Comparison of ENCODE assay signal across 22 cellular contexts in genomic region chr7:101987494-101987893, GRCh38.
DNase-seq lines count a peak whose midpoint lies in the region; ATAC-seq and TF ChIP-seq lines count a peak whose summit lies in the region.
"Had no signal": no experiment of that assay in that cellular context is flagged by ENCODE, and none has a peak within 500 bp of the region (broad histone marks: within the 10 kb centered on the region; RNA-seq: fewer than 3 reads in every experiment).

No MANE protein-coding gene starts in this region.

- peaks cover 13 to 24% (median 20%) of the 10 kb centered on the region in 3 experiments; a peak in 6 of 7 replicates for H3K36me3 Mint-ChIP-seq in H9 (ENCODE audit: insufficient read depth in 1 of 3, low read depth in 3 of 3)
- H3K36me3 Mint-ChIP-seq in neural progenitor cell, result peaks cover 3% of the 10 kb centered on the region
- H3K36me3 Mint-ChIP-seq in activated CD8-positive, alpha-beta T cell treated with anti-CD3 and anti-CD28 coated beads, Interleukin-2, amount 10 ng/mL, durations not matched to agents 7 days and 5 days (ENCODE audit: low read depth), result peaks cover 2% of the 10 kb centered on the region

- no peak overlapping the region for H4K5ac ChIP-seq in H9 (ENCODE audit: insufficient read length, low read depth, low read length)

- no peak overlapping the region for H4K91ac ChIP-seq in H9 (ENCODE audit: insufficient read length, low read depth, low read length)

- H2BK20ac ChIP-seq in H9 (ENCODE audit: low read depth, low read length, poor library complexity, severe bottlenecking), result no peak overlapping the region

- WGBS in H9 (ENCODE audit: extremely low coverage, insufficient read length, low lambda C conversion rate), result no CpG with 5 or more reads among the region's 13 CpGs
- 92 to 94% methylated on average over 7 to 13 of the region's 13 CpGs for WGBS in gastroesophageal sphincter (ENCODE audit: low coverage in 1 of 2), 2 donors

- H3K9me3 Mint-ChIP-seq in H9 (peaks cover 3 to 9% of the 10 kb centered on the region in 2 experiments; a peak in 3 of 5 replicates), neural progenitor cell (no peaks in the 10 kb centered on the region)
- H3K9me3 Mint-ChIP-seq in activated CD8-positive, alpha-beta T cell treated with anti-CD3 and anti-CD28 coated beads, Interleukin-2, amount 10 ng/mL, durations not matched to agents 7 days and 5 days (ENCODE audit: insufficient read depth), result no peaks in the 10 kb centered on the region
- H3K9me3 Mint-ChIP-seq: HFFc6 had no signal

- ATAC-seq in activated CD8-positive, alpha-beta T cell treated with anti-CD3 and anti-CD28 coated beads, Interleukin-2, amount 10 ng/mL, durations not matched to agents 7 days and 5 days, result no peak
- no peak for ATAC-seq in gastroesophageal sphincter

- TF ChIP-seq POLR2A in gastroesophageal sphincter (IDR thresholded peaks at IDR 0.05), result no peak

- H2AFZ ChIP-seq in H9 (ENCODE audit: low read length) (no peak overlapping the region), SU-DHL-6 (ENCODE audit: low read depth, low read length, severe bottlenecking) (no peak overlapping the region), neural progenitor cell (replicated peaks) (no peak overlapping the region)
- H2AFZ ChIP-seq: GM23248 had no signal

- H3K56ac ChIP-seq in H9 (ENCODE audit: insufficient read length, low read depth, low read length), result no peak overlapping the region

- DNase-seq in H9, result no peak
- no peak for DNase-seq in neural progenitor cell (ENCODE audit: low spot score)
- DNase-seq in head of caudate nucleus, result no peak
- no peak for DNase-seq in activated CD8-positive, alpha-beta T cell treated with anti-CD3 and anti-CD28 coated beads, Interleukin-2, amount 10 ng/mL, durations not matched to agents 7 days and 5 days
- no peak for DNase-seq in COLO668 (lab: John Stamatoyannopoulos, UW; ENCODE audit: unreplicated experiment)
- DNase-seq: COR-L47, DMS153, GM23248, HFFc6, Kasumi-1, MM.1S, NCI-H1105, NCI-H1694, NCI-H510A treated with DMSO at 0.1 percent for 48 hours, NCI-H82, Peyer's patch, SHP77 treated with DMSO at 0.1 percent for 48 hours had no signal

- TF ChIP-seq CTCF in H9 (conservative IDR thresholded peaks at IDR 0.05) (no peak), SU-DHL-6 (IDR thresholded peaks at IDR 0.05; ENCODE audit: insufficient read depth, low read length, poor library complexity, severe bottlenecking) (no peak), neural progenitor cell (IDR thresholded peaks at IDR 0.05) (no peak), gastroesophageal sphincter (IDR thresholded peaks at IDR 0.05) (no peak)

- H3K9me3 ChIP-seq in BLaER1 treated with 17β-estradiol and CSF1 and Interleukin-3, amounts not matched to agents 10 nM and 100 nM (replicated peaks in 1 of 11), result peaks cover 0 to 4% (median 0%) of the 10 kb centered on the region in 11 experiments; a peak in 1 of 22 replicates
- H3K9me3 ChIP-seq in H9 (ENCODE audit: control insufficient read depth, low read depth, low read length) (peaks cover 7% of the 10 kb centered on the region), SU-DHL-6 (ENCODE audit: insufficient read depth, low read length) (peaks cover 5% of the 10 kb centered on the region; the same call in 1 of the 2 replicates), neural progenitor cell (ENCODE audit: low read depth) (no peaks in the 10 kb centered on the region), gastroesophageal sphincter (no peaks in the 10 kb centered on the region)
- H3K9me3 ChIP-seq: Peyer's patch had no signal

- H4K8ac ChIP-seq in H9 (replicated peaks; ENCODE audit: insufficient read length, low read depth, low read length), result no peak overlapping the region

- H3K27ac Mint-ChIP-seq in H9 (peak overlapping the region in 2 of 3 experiments; percentile 85 to 86; a peak in 3 of 7 replicates), neural progenitor cell (peak overlapping the region; percentile 76)
- H3K27ac Mint-ChIP-seq in activated CD8-positive, alpha-beta T cell treated with anti-CD3 and anti-CD28 coated beads, Interleukin-2, amount 10 ng/mL, durations not matched to agents 7 days and 5 days, result no peak overlapping the region
- H3K27ac Mint-ChIP-seq: HFFc6 had no signal

- H4K20me1 ChIP-seq in BLaER1 treated with 17β-estradiol and CSF1 and Interleukin-3, amounts not matched to agents 10 nM and 100 nM, result peaks cover 20 to 94% (median 80%) of the 10 kb centered on the region in 11 experiments; a peak in 21 of 22 replicates
- H4K20me1 ChIP-seq in H9 (ENCODE audit: control insufficient read depth, insufficient read depth, insufficient read length) (no peaks in the 10 kb centered on the region), SU-DHL-6 (ENCODE audit: low read depth, low read length) (no peaks in the 10 kb centered on the region), neural progenitor cell (ENCODE audit: low read depth) (peaks cover 61% of the 10 kb centered on the region)

- H3K23ac ChIP-seq in H9 (ENCODE audit: insufficient read length, low read depth, low read length), result no peak overlapping the region

- H3K79me2 ChIP-seq in H9 (ENCODE audit: insufficient read depth, low read length) (peaks cover 1% of the 10 kb centered on the region; the same call in 1 of the 2 replicates), SU-DHL-6 (ENCODE audit: insufficient read depth, low read length) (peaks cover 60% of the 10 kb centered on the region), neural progenitor cell (ENCODE audit: low read depth) (peaks cover 81% of the 10 kb centered on the region)

- peaks cover 80 to 96% (median 93%) of the 10 kb centered on the region in 10 experiments for H3K4me1 ChIP-seq in BLaER1 treated with 17β-estradiol and CSF1 and Interleukin-3, amounts not matched to agents 10 nM and 100 nM
- H3K4me1 ChIP-seq in H9 (ENCODE audit: insufficient read depth, low read length), result peaks cover 14% of the 10 kb centered on the region; the same call in 1 of the 2 replicates
- peaks cover 23% of the 10 kb centered on the region for H3K4me1 ChIP-seq in neural progenitor cell
- H3K4me1 ChIP-seq in gastroesophageal sphincter, result peaks cover 0 to 35% (median 0%) of the 10 kb centered on the region in 3 donors

- intact Hi-C loops in head of caudate nucleus (cut with DNase I), result no loop called here

- H3K27me3 Mint-ChIP-seq in H9 (ENCODE audit: low read depth) (no peaks in the 10 kb centered on the region), neural progenitor cell (ENCODE audit: insufficient read depth, low read depth) (peaks cover 3% of the 10 kb centered on the region)
- H3K27me3 Mint-ChIP-seq in activated CD8-positive, alpha-beta T cell treated with anti-CD3 and anti-CD28 coated beads, Interleukin-2, amount 10 ng/mL, durations not matched to agents 7 days and 5 days (ENCODE audit: low read depth), result no peaks in the 10 kb centered on the region

- H3K36me3 ChIP-seq in BLaER1 treated with 17β-estradiol and CSF1 and Interleukin-3, amounts not matched to agents 10 nM and 100 nM, result peaks cover 0 to 22% (median 9%) of the 10 kb centered on the region in 11 experiments; a peak in 8 of 22 replicates
- H3K36me3 ChIP-seq in SU-DHL-6 (ENCODE audit: low read length) (peaks cover 9% of the 10 kb centered on the region), neural progenitor cell (no peaks in the 10 kb centered on the region), gastroesophageal sphincter (peaks cover 0 to 8% of the 10 kb centered on the region in 2 donors)
- H3K36me3 ChIP-seq: Peyer's patch had no signal

- no peak overlapping the region for H2AK5ac ChIP-seq in H9 (ENCODE audit: insufficient read length, low read length)

- H3K4me3 ChIP-seq in BLaER1 treated with 17β-estradiol and CSF1 and Interleukin-3, amounts not matched to agents 10 nM and 100 nM, result no peak overlapping the region
- H3K4me3 ChIP-seq in SU-DHL-6 (ENCODE audit: insufficient read depth, low read length, poor library complexity, severe bottlenecking) (no peak overlapping the region), neural progenitor cell (no peak overlapping the region), gastroesophageal sphincter (no peak overlapping the region)
- H3K4me3 ChIP-seq: A549, GM23248, Peyer's patch had no signal

- peaks cover 6% of the 10 kb centered on the region for H3K79me1 ChIP-seq in H9 (ENCODE audit: insufficient read depth, low read depth, low read length, poor library complexity, severe bottlenecking)

- H2BK15ac ChIP-seq in H9 (ENCODE audit: low read depth, low read length), result no peak overlapping the region

- H3K18ac ChIP-seq in H9 (ENCODE audit: insufficient read length, low read depth, low read length), result no peak overlapping the region

- H2BK120ac ChIP-seq in H9 (ENCODE audit: low read depth, low read length, poor library complexity, severe bottlenecking), result no peak overlapping the region

- no peaks in the 10 kb centered on the region for H3K9me2 ChIP-seq in SU-DHL-6 (replicated peaks; ENCODE audit: insufficient read depth, low read length)

- POLR2A ChIA-PET in activated CD8-positive, alpha-beta T cell treated with anti-CD3 and anti-CD28 coated beads, Interleukin-2, amount 10 ng/mL, durations not matched to agents 7 days and 5 days (lab: Charles Lee), result no interaction called here

- H3K14ac ChIP-seq in H9 (ENCODE audit: insufficient read depth, low read length), result no peak overlapping the region

- H3K4me2 ChIP-seq in BLaER1 treated with 17β-estradiol and CSF1 and Interleukin-3, amounts not matched to agents 10 nM and 100 nM, result peak overlapping the region; percentile 59 to 94 (median 85)
- H3K4me2 ChIP-seq in H9 (ENCODE audit: insufficient read depth, insufficient read length, low read length) (no peak overlapping the region), SU-DHL-6 (ENCODE audit: low read depth, low read length, poor library complexity, severe bottlenecking) (peak overlapping the region; percentile 73), neural progenitor cell (no peak overlapping the region)
- H3K4me2 ChIP-seq: A549 had no signal

- no peak for TF ChIP-seq EP300 in gastroesophageal sphincter (IDR thresholded peaks at IDR 0.05)

- H3K9ac ChIP-seq in BLaER1 treated with 17β-estradiol and CSF1 and Interleukin-3, amounts not matched to agents 10 nM and 100 nM, result peak overlapping the region in 1 of 11 experiments; percentile 34; a peak in 1 of 22 replicates
- no peak overlapping the region for H3K9ac ChIP-seq in H9 (ENCODE audit: extremely low read depth, insufficient read length, low read length)
- peak overlapping the region; percentile 53 for H3K9ac ChIP-seq in SU-DHL-6 (ENCODE audit: low read length)
- no peak overlapping the region for H3K9ac ChIP-seq in neural progenitor cell
- H3K9ac ChIP-seq: GM23248 had no signal

- peak overlapping the region in 4 of 11 experiments; percentile 47 to 90 (median 82); a peak in 6 of 22 replicates for H3K27ac ChIP-seq in BLaER1 treated with 17β-estradiol and CSF1 and Interleukin-3, amounts not matched to agents 10 nM and 100 nM
- H3K27ac ChIP-seq in H9 (ENCODE audit: insufficient read length, low read depth, low read length) (no peak overlapping the region), SU-DHL-6 (ENCODE audit: low read depth, low read length) (peak overlapping the region; percentile 96), neural progenitor cell (no peak overlapping the region), gastroesophageal sphincter (no peak overlapping the region)
- H3K27ac ChIP-seq: GM23248, Peyer's patch had no signal

- H2BK5ac ChIP-seq in H9 (ENCODE audit: insufficient read length, low read length), result no peak overlapping the region

- no peaks in the 10 kb centered on the region for H3K27me3 ChIP-seq in BLaER1 treated with 17β-estradiol and CSF1 and Interleukin-3, amounts not matched to agents 10 nM and 100 nM
- H3K27me3 ChIP-seq in H9 (ENCODE audit: insufficient read depth, low read length) (no peaks in the 10 kb centered on the region), SU-DHL-6 (ENCODE audit: low read length) (no peaks in the 10 kb centered on the region), neural progenitor cell (no peaks in the 10 kb centered on the region), gastroesophageal sphincter (no peaks in the 10 kb centered on the region)
- H3K27me3 ChIP-seq: Peyer's patch had no signal

- CTCF ChIA-PET in activated CD8-positive, alpha-beta T cell treated with anti-CD3 and anti-CD28 coated beads, Interleukin-2, amount 10 ng/mL, durations not matched to agents 7 days and 5 days (lab: Charles Lee), result no interaction called here

- no peaks in the 10 kb centered on the region for H3K23me2 ChIP-seq in H9 (ENCODE audit: insufficient read length, low read depth, low read length, poor library complexity, severe bottlenecking)

- H3F3A ChIP-seq in SU-DHL-6 (ENCODE audit: insufficient read depth) (peaks cover 91% of the 10 kb centered on the region), neural progenitor cell (ENCODE audit: low read depth) (peaks cover 22% of the 10 kb centered on the region)

- H3K4ac ChIP-seq in H9 (ENCODE audit: low read depth, low read length), result no peak overlapping the region

- H3K4me1 Mint-ChIP-seq in H9 (peaks cover 40 to 46% of the 10 kb centered on the region in 2 experiments), neural progenitor cell (peaks cover 35% of the 10 kb centered on the region)
- H3K4me1 Mint-ChIP-seq in activated CD8-positive, alpha-beta T cell treated with anti-CD3 and anti-CD28 coated beads, Interleukin-2, amount 10 ng/mL, durations not matched to agents 7 days and 5 days (ENCODE audit: low read depth), result peaks cover 14% of the 10 kb centered on the region

- H2BK12ac ChIP-seq in H9 (ENCODE audit: insufficient read length, low read depth, low read length), result no peak overlapping the region

- no peak overlapping the region for H3T11ph ChIP-seq in H9 (ENCODE audit: low read length)

- H3K4me3 Mint-ChIP-seq in H9 (no peak overlapping the region), neural progenitor cell (no peak overlapping the region)
- no peak overlapping the region for H3K4me3 Mint-ChIP-seq in activated CD8-positive, alpha-beta T cell treated with anti-CD3 and anti-CD28 coated beads, Interleukin-2, amount 10 ng/mL, durations not matched to agents 7 days and 5 days
- H3K4me3 Mint-ChIP-seq: CD14-positive monocyte, HFFc6 had no signal

Comparison
In these comparisons a context has a peak if more than half of its experiments do, and no peak if none do; other contexts are left out.
1. H3K4me2 ChIP-seq: peak in BLaER1 treated with 17β-estradiol and CSF1 and Interleukin-3, amounts not matched to agents 10 nM and 100 nM (11 of 11) and SU-DHL-6 (single experiment); none in H9 (single experiment) and neural progenitor cell (single experiment).